ENCODE assay signal across 18 cellular contexts in the genomic region with DNA sequence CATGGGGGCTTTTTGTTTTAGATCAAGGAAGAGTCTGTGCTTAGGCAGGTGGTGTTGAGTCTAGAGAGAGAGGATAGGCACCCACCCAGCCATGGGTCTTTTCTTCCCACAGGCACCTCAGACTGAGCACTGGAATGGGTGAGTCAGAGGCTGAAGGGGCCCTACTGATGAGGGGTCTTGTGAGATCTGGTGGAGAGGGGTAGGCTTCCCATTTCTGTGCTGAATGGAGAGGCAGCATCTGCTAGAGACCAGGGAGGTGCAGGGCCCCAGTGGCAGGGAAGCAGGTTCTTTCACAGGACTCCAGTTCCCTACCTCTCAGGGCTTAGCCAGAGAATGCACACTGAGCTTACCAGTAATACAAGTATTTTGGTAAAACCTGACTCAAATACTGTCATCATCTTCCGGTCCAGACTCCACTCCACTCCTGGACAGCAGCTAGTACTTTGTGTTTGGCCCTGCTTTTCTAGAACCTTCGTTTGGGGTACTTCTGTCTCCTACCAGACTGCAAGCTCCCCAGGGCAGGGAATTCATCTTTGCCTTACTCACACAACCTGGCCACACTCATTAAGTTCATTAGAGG.
DNase-seq lines count a peak whose midpoint lies in the region; ATAC-seq, FAIRE-seq and TF ChIP-seq lines count a peak whose summit lies in the region.
"Had no signal": no experiment of that assay in that cellular context is flagged by ENCODE, and none has a peak within 500 bp of the region (broad histone marks: within the 10 kb centered on the region; RNA-seq: fewer than 3 reads in every experiment).

No MANE protein-coding gene starts in this region.

- BruUV-seq in endothelial cell of umbilical vein (replicated peaks; lab: Mats Ljungman, UMichigan): no TSS peak
- BruUV-seq in A673 (replicated peaks; lab: Mats Ljungman, UMichigan): no TSS peak

- H4K20me1 ChIP-seq in endothelial cell of umbilical vein (replicated peaks; ENCODE audit: control insufficient read depth, extremely low read depth, insufficient read depth, low read length): no peaks in the 10 kb centered on the region
- H4K20me1 ChIP-seq: BLaER1 had no signal

- H3K4me3 ChIP-seq in endothelial cell of umbilical vein (replicated peaks in 1 of 3; ENCODE audit: insufficient read depth in 1 of 3, low read depth in 1 of 3, low read length in 3 of 3) (no peak overlapping the region), prostate gland (no peak overlapping the region), MG63 (no peak overlapping the region), A673 (ENCODE audit: low read depth, low read length, poor library complexity, severe bottlenecking) (no peak overlapping the region)
- H3K4me3 ChIP-seq: BLaER1, gastrocnemius medialis, SK-N-MC had no signal

- intact Hi-C loops in endothelial cell of umbilical vein (cut with micrococcal nuclease): no loop called here
- intact Hi-C loops in prostate gland (cut with DNase I): loop anchor here (5.0 kb wide), 1 partner anchor 108 kb away; a partner anchor contains a TSS
- intact Hi-C loops in A673 (cut with micrococcal nuclease; ENCODE audit: unreplicated experiment): no loop called here

- ATAC-seq in GM21737 (IDR thresholded peaks at IDR 0.05; ENCODE audit: unreplicated experiment): no peak

- H3K9ac ChIP-seq in endothelial cell of umbilical vein (replicated peaks; ENCODE audit: extremely low read depth, insufficient read depth, low read length): no peak overlapping the region
- H3K9ac ChIP-seq: BLaER1 had no signal

- H3K9me3 ChIP-seq in endothelial cell of umbilical vein (replicated peaks; ENCODE audit: control insufficient read depth, insufficient read depth, low read length): no peaks in the 10 kb centered on the region
- H3K9me3 ChIP-seq in prostate gland: no peaks in the 10 kb centered on the region
- no peaks in the 10 kb centered on the region; the same call in 1 of the 2 replicates for H3K9me3 ChIP-seq in MG63
- no peaks in the 10 kb centered on the region for H3K9me3 ChIP-seq in A673 (ENCODE audit: low read depth, low read length, poor library complexity, severe bottlenecking)
- H3K9me3 ChIP-seq: gastrocnemius medialis had no signal

- dilution Hi-C loops in endothelial cell of umbilical vein (cut with MboI; ENCODE audit: extremely low pct_ligation_motif_present, low sequenced_read_pairs): no loop called here

- no peaks in the 10 kb centered on the region for H3K9me1 ChIP-seq in endothelial cell of umbilical vein (replicated peaks; ENCODE audit: control insufficient read depth, extremely low read depth, insufficient read depth, low read length)

- DNase-seq in DMS53 (lab: John Stamatoyannopoulos, UW) (peak; percentile 60), M059J (ENCODE audit: low read depth) (peak; percentile 74), endothelial cell of umbilical vein (ENCODE audit: low read depth, low spot score) (no peak), prostate gland (ENCODE audit: low spot score) (no peak), MG63 (no peak), NCI-H82 (lab: John Stamatoyannopoulos, UW) (no peak), A673 (ENCODE audit: low spot score) (no peak)
- DNase-seq: activated gamma-delta T cell treated with Interleukin-2 at 50 U/mL for 16 hours; DND-41; effector CD4-positive, alpha-beta T cell; gastrocnemius medialis; immature natural killer cell; NCI-H2081 treated with DMSO at 0.1 percent for 48 hours had no signal

- no peaks in the 10 kb centered on the region for H3K79me2 ChIP-seq in endothelial cell of umbilical vein (ENCODE audit: control insufficient read depth, insufficient read depth, low read length)

- no peak overlapping the region for H2AFZ ChIP-seq in endothelial cell of umbilical vein (ENCODE audit: low read depth, low read length)

- TF ChIP-seq CTCF in endothelial cell of umbilical vein (IDR thresholded peaks at IDR 0.05; ENCODE audit: extremely low read depth in 1 of 2, insufficient read depth in 1 of 2, low read depth in 1 of 2, low read length in 2 of 2): no peak
- no peak for TF ChIP-seq CTCF in prostate gland (IDR thresholded peaks at IDR 0.05)
- TF ChIP-seq CTCF in A673 (conservative IDR thresholded peaks at IDR 0.05; ENCODE audit: low read depth, low read length): no peak

- WGBS in prostate gland: 71% methylated on average over 2 of the region's 2 CpGs

- H3K27me3 ChIP-seq in endothelial cell of umbilical vein (ENCODE audit: control insufficient read depth in 2 of 2, insufficient read depth in 2 of 2, low read length in 2 of 2): no peaks in the 10 kb centered on the region
- no peaks in the 10 kb centered on the region for H3K27me3 ChIP-seq in prostate gland (replicated peaks; ENCODE audit: insufficient read depth)
- no peaks in the 10 kb centered on the region for H3K27me3 ChIP-seq in MG63
- no peaks in the 10 kb centered on the region for H3K27me3 ChIP-seq in A673 (replicated peaks; ENCODE audit: insufficient read depth, low read depth, low read length, poor library complexity)
- H3K27me3 ChIP-seq: BLaER1, gastrocnemius medialis had no signal

- TF ChIP-seq POLR2A in endothelial cell of umbilical vein (IDR thresholded peaks at IDR 0.05; ENCODE audit: low read depth, low read length) (no peak), prostate gland (IDR thresholded peaks at IDR 0.05) (no peak)

- H3K36me3 ChIP-seq in endothelial cell of umbilical vein (ENCODE audit: control insufficient read depth in 2 of 2, extremely low read depth in 1 of 2, insufficient read depth in 2 of 2, low read length in 2 of 2) (no peaks in the 10 kb centered on the region), prostate gland (no peaks in the 10 kb centered on the region), MG63 (no peaks in the 10 kb centered on the region), A673 (ENCODE audit: insufficient read depth, low read length, poor library complexity, severe bottlenecking) (no peaks in the 10 kb centered on the region)
- H3K36me3 ChIP-seq: BLaER1, gastrocnemius medialis had no signal

- H3K4me2 ChIP-seq in endothelial cell of umbilical vein (ENCODE audit: insufficient read depth, low read length): peak overlapping the region; percentile 46
- H3K4me2 ChIP-seq: BLaER1 had no signal

- CTCF ChIA-PET in endothelial cell of umbilical vein (lab: Charles Lee): interaction anchor here (0.9 to 2.0 kb wide), 6 partner anchors 14 to 366 kb away, joined by 3 to 8 read pairs (median 4); no protein-coding TSS in a partner anchor
- CTCF ChIA-PET in A673 (lab: Charles Lee): interaction anchor here (1.3 kb wide), 1 partner anchor 365 kb away, joined by 3 read pairs; no protein-coding TSS in a partner anchor

- POLR2A ChIA-PET in endothelial cell of umbilical vein (lab: Charles Lee): no interaction called here
- POLR2A ChIA-PET in A673 (lab: Charles Lee; ENCODE audit: low non-redundant PET): no interaction called here

- H3K4me1 ChIP-seq in endothelial cell of umbilical vein (ENCODE audit: control insufficient read depth, extremely low read depth, insufficient read depth, low read length) (peaks cover 43% of the 10 kb centered on the region), prostate gland (replicated peaks) (no peaks in the 10 kb centered on the region), A673 (ENCODE audit: insufficient read depth, low read length, poor library complexity, severe bottlenecking) (no peaks in the 10 kb centered on the region)
- H3K4me1 ChIP-seq: BLaER1 had no signal

- H3K27ac ChIP-seq in endothelial cell of umbilical vein (ENCODE audit: insufficient read depth, low read depth, low read length): no peak overlapping the region
- H3K27ac ChIP-seq in prostate gland: peak overlapping the region; percentile 16 to 27
- no peak overlapping the region for H3K27ac ChIP-seq in A673 (ENCODE audit: low read depth, low read length, poor library complexity, severe bottlenecking)
- H3K27ac ChIP-seq: BLaER1, gastrocnemius medialis, SK-N-MC had no signal

- FAIRE-seq in endothelial cell of umbilical vein (lab: Jason Lieb, UNC): no peak
- FAIRE-seq: GM12892, small intestine had no signal

TF ChIP-seq in endothelial cell of umbilical vein, 7 proteins besides CTCF, POLR2A, EP300 and RAD21:
- no peak for TF ChIP-seq MYC (IDR thresholded peaks at IDR 0.05; ENCODE audit: low read depth, low read length)
- TF ChIP-seq POLR2AphosphoS5 (IDR thresholded peaks at IDR 0.05; ENCODE audit: insufficient read depth, low read depth, low read length): no peak
- TF ChIP-seq, protein P1, sequence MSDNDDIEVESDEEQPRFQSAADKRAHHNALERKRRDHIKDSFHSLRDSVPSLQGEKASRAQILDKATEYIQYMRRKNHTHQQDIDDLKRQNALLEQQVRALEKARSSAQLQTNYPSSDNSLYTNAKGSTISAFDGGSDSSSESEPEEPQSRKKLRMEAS (IDR thresholded peaks at IDR 0.05; ENCODE audit: insufficient read depth, insufficient read length): no peak
- TF ChIP-seq GATA2 (IDR thresholded peaks at IDR 0.05; ENCODE audit: insufficient read depth, insufficient read length, low read depth, low read length): no peak
- TF ChIP-seq EZH2 (IDR thresholded peaks at IDR 0.05; ENCODE audit: borderline replicate concordance, low read depth, low read length, severe bottlenecking): no peak
- no peak for TF ChIP-seq JUN (IDR thresholded peaks at IDR 0.05; ENCODE audit: borderline replicate concordance, insufficient read depth, insufficient read length, low read depth)
- TF ChIP-seq FOS (IDR thresholded peaks at IDR 0.05; ENCODE audit: borderline replicate concordance, insufficient read depth, low read length): no peak

Comparison
In these comparisons a context has a peak if more than half of its experiments do, and no peak if none do; other contexts are left out.
1. DNase-seq: peak in DMS53 (single experiment) and M059J (single experiment); none in endothelial cell of umbilical vein (single experiment), prostate gland (single experiment), MG63 (single experiment), NCI-H82 (single experiment) and A673 (single experiment).
2. H3K27ac ChIP-seq: peak in prostate gland (2 of 2); none in endothelial cell of umbilical vein (single experiment) and A673 (single experiment).